Comparison of ENCODE assay signal across 9 cellular contexts in genomic region chr2:29995241-29995640, GRCh38.
"Had no signal": no experiment of that assay in that cellular context is flagged by ENCODE, and none has a peak within 500 bp of the region (broad histone marks: within the 10 kb centered on the region; RNA-seq: fewer than 3 reads in every experiment).

No MANE protein-coding gene starts in this region.

- H3K4me2 ChIP-seq: GM23338 had no signal

- H3K9me3 Mint-ChIP-seq: HFFc6 had no signal

- H3K9ac ChIP-seq: GM23248 had no signal

- H3K4me3 Mint-ChIP-seq: GM23338, H9, HFFc6 had no signal

- H3K27ac Mint-ChIP-seq: GM23338, H9, HFFc6 had no signal

- ATAC-seq: GM23338, HCT116 had no signal

- H3K27ac ChIP-seq: GM23248 had no signal

- H3K4me3 ChIP-seq: GM23248, GM23338, HAP-1 had no signal

- H3K4me1 ChIP-seq: HAP-1 had no signal

- H2AFZ ChIP-seq: GM23248, GM23338 had no signal

- DNase-seq: GM23248, GOT3, H7, H9, HCEC 1CT, HFFc6 had no signal

- H3K9me3 ChIP-seq: HAP-1 had no signal

- H3K36me3 ChIP-seq: HAP-1 had no signal
